In the genomic region with DNA sequence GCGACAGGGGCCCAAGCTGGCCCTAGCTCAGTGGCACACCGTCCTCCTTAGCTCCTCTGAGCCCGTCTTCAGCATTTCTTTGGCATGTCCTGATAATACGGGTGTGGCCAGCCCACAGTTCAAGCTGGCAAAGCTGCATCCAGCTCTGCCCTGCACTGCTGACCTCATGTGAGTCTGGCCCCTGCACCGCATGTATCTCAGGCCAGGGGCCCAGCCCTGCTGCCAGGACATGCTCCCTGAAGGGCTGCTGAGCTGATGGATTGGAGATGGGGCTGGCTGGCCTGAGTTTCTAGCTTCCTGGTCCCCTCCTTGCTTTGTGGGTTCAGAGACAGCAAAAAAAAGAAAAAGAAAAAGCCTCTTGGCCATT, we compare ENCODE assay signal across 26 cellular contexts. TPM values are rescaled to one million over a fixed set of nuclear protein-coding genes. Genes with fewer than 3 reads are reported as not detected.
DNase-seq lines count a peak whose midpoint lies in the region; ATAC-seq and TF ChIP-seq lines count a peak whose summit lies in the region.
"Had no signal": no experiment of that assay in that cellular context is flagged by ENCODE, and none has a peak within 500 bp of the region (broad histone marks: within the 10 kb centered on the region; RNA-seq: fewer than 3 reads in every experiment).

No MANE protein-coding gene starts in this region.

- H3K4me3 ChIP-seq in HEK293 (ENCODE audit: low read depth, low read length) (no peak overlapping the region), right atrium auricular region (peak overlapping the region in 1 of 2 donors; percentile 58), rectal smooth muscle tissue (ENCODE audit: low read length) (peak overlapping the region; percentile 11)
- H3K4me3 ChIP-seq: lung had no signal

- H3K27me3 ChIP-seq in right atrium auricular region (no peaks in the 10 kb centered on the region), rectal smooth muscle tissue (ENCODE audit: control insufficient read depth, insufficient read depth, low read length) (peaks cover 21% of the 10 kb centered on the region)

- H3K27ac ChIP-seq in HEK293 (ENCODE audit: extremely low read depth, low read depth, low read length), result no peak overlapping the region
- H3K27ac ChIP-seq in right atrium auricular region, result peak overlapping the region; percentile 51 to 75
- no peak overlapping the region for H3K27ac ChIP-seq in rectal smooth muscle tissue (ENCODE audit: low read depth, low read length)
- H3K27ac ChIP-seq: epithelial cell of prostate had no signal

- CTCF ChIA-PET in HEK293 (lab: Yijun Ruan, JAX), result no interaction called here
- CTCF ChIA-PET in HEK293T (lab: Yijun Ruan, JAX), result interaction anchor here (0.6 kb wide), 1 partner anchor 130 kb away, joined by 3 read pairs; no protein-coding TSS in a partner anchor

- POLR2A ChIA-PET in HEK293 (lab: Yijun Ruan, JAX) (interaction anchor here (0.6 kb wide), 1 partner anchor 17 kb away, joined by 4 read pairs; no protein-coding TSS in a partner anchor), HEK293T (lab: Yijun Ruan, JAX) (no interaction called here)

- ATAC-seq in HG03196 (IDR thresholded peaks at IDR 0.05; ENCODE audit: unreplicated experiment), result no peak
- ATAC-seq: activated CD4-positive, CD25-positive, alpha-beta regulatory T cell treated with anti-CD3 and anti-CD28 coated beads, Interleukin-2, amount 50 U/mL, for 24 hours; activated CD8-positive, alpha-beta T cell treated with anti-CD3 and anti-CD28 coated beads, Interleukin-2, amount 10 ng/mL, durations not matched to agents 7 days and 5 days had no signal

- TF ChIP-seq CTCF in HEK293 (tag by site-specific recombination; IDR thresholded peaks at IDR 0.05) (no peak), right atrium auricular region (IDR thresholded peaks at IDR 0.05) (no peak)

- H3K4me1 ChIP-seq in HEK293 (ENCODE audit: control insufficient read depth, insufficient read depth, low read length) (no peaks in the 10 kb centered on the region), right atrium auricular region (peaks cover 0 to 35% of the 10 kb centered on the region in 2 donors), rectal smooth muscle tissue (ENCODE audit: control insufficient read depth, insufficient read depth, low read length) (no peaks in the 10 kb centered on the region)

- DNase-seq in cerebellum (ENCODE audit: low spot score) (peak; percentile 50), right atrium auricular region (ENCODE audit: low spot score) (no peak), HEK293T (ENCODE audit: extremely low spot score) (no peak), NCI-H146 (lab: John Stamatoyannopoulos, UW) (no peak)
- no peak for DNase-seq in stimulated activated CD4-positive, alpha-beta T cell treated with anti-CD3 and anti-CD28 coated beads, Interleukin-4, amount 100 ng/mL, for 4 hours
- DNase-seq: activated CD8-positive, alpha-beta T cell treated with anti-CD3 and anti-CD28 coated beads, Interleukin-2, amount 10 ng/mL, durations not matched to agents 7 days and 5 days; activated naive CD4-positive, alpha-beta T cell treated with Interleukin-2 at 50 U/mL for 16 hours; activated T-cell treated with anti-CD3 and anti-CD28 coated beads, Interleukin-2, amount 50 U/mL, for 24 hours; amygdala; central memory CD4-positive, alpha-beta T cell; KG1; NCI-H2081; Peyer's patch; small intestine; stimulated activated CD4-positive, alpha-beta T cell treated with anti-CD3 and anti-CD28 coated beads, Interleukin-2, amount 100 ng/mL, for 48 hours; T-helper 9 cell; transverse colon had no signal

- H3K36me3 ChIP-seq in HEK293 (ENCODE audit: control insufficient read depth in 2 of 2, insufficient read depth in 1 of 2, low read length in 2 of 2), result no peaks in the 10 kb centered on the region
- no peaks in the 10 kb centered on the region for H3K36me3 ChIP-seq in right atrium auricular region
- H3K36me3 ChIP-seq in rectal smooth muscle tissue (ENCODE audit: control insufficient read depth, insufficient read depth, low read length), result no peaks in the 10 kb centered on the region
- H3K36me3 ChIP-seq: Peyer's patch, transverse colon had no signal

- no peaks in the 10 kb centered on the region for H3K9me3 ChIP-seq in HEK293 (ENCODE audit: control insufficient read depth, insufficient read depth, low read depth, low read length)
- H3K9me3 ChIP-seq in right atrium auricular region, result no peaks in the 10 kb centered on the region
- H3K9me3 ChIP-seq: Peyer's patch, transverse colon had no signal

- H3K9ac ChIP-seq in rectal smooth muscle tissue (ENCODE audit: low read length), result no peak overlapping the region

TF ChIP-seq in HEK293, 187 proteins besides CTCF, POLR2A, EP300 and RAD21:
- TF ChIP-seq ZNF548 (tag by site-specific recombination; IDR thresholded peaks at IDR 0.05) (no peak), ZIC2 (tag by site-specific recombination; IDR thresholded peaks at IDR 0.05) (peak; percentile 56), ZBTB48 (tag by site-specific recombination; IDR thresholded peaks at IDR 0.05) (0 out of 2 replicates have a peak, but pooled peaks have one; percentile 14)

TF ChIP-seq in HEK293T, 16 proteins besides CTCF, POLR2A, EP300 and RAD21:
- TF ChIP-seq SUZ12 (IDR thresholded peaks at IDR 0.05) (no peak), SP1 (IDR thresholded peaks at IDR 0.05) (no peak), FOXM1 (IDR thresholded peaks at IDR 0.05; ENCODE audit: borderline replicate concordance) (no peak), TARDBP (IDR thresholded peaks at IDR 0.05) (no peak), L3MBTL2 (conservative IDR thresholded peaks at IDR 0.05) (no peak), LEF1 (IDR thresholded peaks at IDR 0.05; ENCODE audit: borderline replicate concordance) (no peak)

RNA-seq across cellular contexts. Expression of a gene that starts 2.4 kb away (rescaled TPM):
- total RNA-seq in cerebellum (32.5 TPM), right atrium auricular region (1 to 10 TPM; 2.4 to 2.6 TPM)
- total RNA-seq: activated CD8-positive, alpha-beta T cell treated with anti-CD3 and anti-CD28 coated beads, Interleukin-2, amount 10 ng/mL, durations not matched to agents 7 days and 5 days; HT-29 had no signal

RNA-seq across cellular contexts. Expression of a gene that starts 41.7 kb away (rescaled TPM):
- total RNA-seq in cerebellum (not detected), right atrium auricular region (not detected)
- total RNA-seq: activated CD8-positive, alpha-beta T cell treated with anti-CD3 and anti-CD28 coated beads, Interleukin-2, amount 10 ng/mL, durations not matched to agents 7 days and 5 days; HT-29; lung; NCI-H460; Peyer's patch; SK-MEL-5; transverse colon had no signal

Comparison
In these comparisons a context has a peak if more than half of its experiments do, and no peak if none do; other contexts are left out.
1. H3K27ac ChIP-seq: peak in right atrium auricular region (2 of 2); none in HEK293 (single experiment) and rectal smooth muscle tissue (single experiment).